In the genomic region with DNA sequence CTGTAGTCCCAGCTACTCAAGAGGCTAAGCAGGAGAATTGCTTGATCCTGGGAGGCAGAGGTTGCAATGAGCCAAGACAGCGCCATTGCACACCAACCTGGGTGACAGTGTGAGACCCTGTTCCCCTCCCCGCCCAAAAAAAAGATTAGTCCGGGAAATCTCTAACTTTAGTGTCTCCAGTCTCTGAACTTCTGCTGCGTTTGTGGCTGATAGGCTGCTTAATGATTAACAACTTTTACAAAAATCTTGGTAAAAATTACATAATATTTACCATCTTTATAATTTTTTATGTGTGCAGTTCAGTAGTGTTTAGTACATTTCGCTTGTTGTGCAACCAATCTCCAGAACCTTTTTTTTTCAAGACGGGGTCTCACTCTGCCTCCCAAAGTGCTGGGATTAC, we compare ENCODE assay signal across 2 cellular contexts.
TF ChIP-seq lines count a peak whose summit lies in the region.

No MANE protein-coding gene starts in this region.

TF ChIP-seq in IMR-90, 13 proteins besides CTCF, POLR2A, EP300 and RAD21:
- TF ChIP-seq CHD1 (IDR thresholded peaks at IDR 0.05; ENCODE audit: low read depth, low read length) = no peak

TF ChIP-seq in HepG2, 621 proteins besides CTCF, POLR2A, EP300 and RAD21:
- TF ChIP-seq ZNF816 (CRISPR knock-in tag; IDR thresholded peaks at IDR 0.05; ENCODE audit: borderline replicate concordance) = no peak
- TF ChIP-seq RBM22 (optimal IDR thresholded peaks at IDR 0.05; ENCODE audit: low read length) = no peak
- TF ChIP-seq THAP9 (CRISPR knock-in tag; IDR thresholded peaks at IDR 0.05; ENCODE audit: borderline replicate concordance) = no peak
- no peak for TF ChIP-seq XRCC5 (optimal IDR thresholded peaks at IDR 0.05; ENCODE audit: low read length)
- no peak for TF ChIP-seq ZNF10 (CRISPR knock-in tag; IDR thresholded peaks at IDR 0.05; ENCODE audit: borderline replicate concordance, low read depth)
- TF ChIP-seq TCF7L2 (IDR thresholded peaks at IDR 0.05; ENCODE audit: low read depth, low read length) = no peak
- TF ChIP-seq, protein P1, sequence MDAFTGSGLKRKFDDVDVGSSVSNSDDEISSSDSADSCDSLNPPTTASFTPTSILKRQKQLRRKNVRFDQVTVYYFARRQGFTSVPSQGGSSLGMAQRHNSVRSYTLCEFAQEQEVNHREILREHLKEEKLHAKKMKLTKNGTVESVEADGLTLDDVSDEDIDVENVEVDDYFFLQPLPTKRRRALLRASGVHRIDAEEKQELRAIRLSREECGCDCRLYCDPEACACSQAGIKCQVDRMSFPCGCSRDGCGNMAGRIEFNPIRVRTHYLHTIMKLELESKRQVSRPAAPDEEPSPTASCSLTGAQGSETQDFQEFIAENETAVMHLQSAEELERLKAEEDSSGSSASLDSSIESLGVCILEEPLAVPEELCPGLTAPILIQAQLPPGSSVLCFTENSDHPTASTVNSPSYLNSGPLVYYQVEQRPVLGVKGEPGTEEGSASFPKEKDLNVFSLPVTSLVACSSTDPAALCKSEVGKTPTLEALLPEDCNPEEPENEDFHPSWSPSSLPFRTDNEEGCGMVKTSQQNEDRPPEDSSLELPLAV (CRISPR knock-in tag; conservative IDR thresholded peaks at IDR 0.05; ENCODE audit: low read depth) = no peak
- TF ChIP-seq PITX1 (CRISPR knock-in tag; IDR thresholded peaks at IDR 0.05) = no peak
- no peak for TF ChIP-seq SSRP1 (CRISPR knock-in tag; IDR thresholded peaks at IDR 0.05)
- TF ChIP-seq SAFB2 (CRISPR knock-in tag; IDR thresholded peaks at IDR 0.05; ENCODE audit: borderline replicate concordance, low read depth) = no peak
- TF ChIP-seq ZC3H4 (CRISPR knock-in tag; IDR thresholded peaks at IDR 0.05; ENCODE audit: borderline replicate concordance) = no peak
- TF ChIP-seq DMAP1 (CRISPR knock-in tag; IDR thresholded peaks at IDR 0.05) = no peak
- no peak for TF ChIP-seq ZNF329 (CRISPR knock-in tag; IDR thresholded peaks at IDR 0.05; ENCODE audit: low read depth)
- TF ChIP-seq MLLT10 (CRISPR knock-in tag; IDR thresholded peaks at IDR 0.05) = no peak
- no peak for TF ChIP-seq DR1 (CRISPR knock-in tag; IDR thresholded peaks at IDR 0.05)
- no peak for TF ChIP-seq SMAD1 (CRISPR knock-in tag; IDR thresholded peaks at IDR 0.05; ENCODE audit: borderline replicate concordance, low read depth)
- TF ChIP-seq, protein P2, sequence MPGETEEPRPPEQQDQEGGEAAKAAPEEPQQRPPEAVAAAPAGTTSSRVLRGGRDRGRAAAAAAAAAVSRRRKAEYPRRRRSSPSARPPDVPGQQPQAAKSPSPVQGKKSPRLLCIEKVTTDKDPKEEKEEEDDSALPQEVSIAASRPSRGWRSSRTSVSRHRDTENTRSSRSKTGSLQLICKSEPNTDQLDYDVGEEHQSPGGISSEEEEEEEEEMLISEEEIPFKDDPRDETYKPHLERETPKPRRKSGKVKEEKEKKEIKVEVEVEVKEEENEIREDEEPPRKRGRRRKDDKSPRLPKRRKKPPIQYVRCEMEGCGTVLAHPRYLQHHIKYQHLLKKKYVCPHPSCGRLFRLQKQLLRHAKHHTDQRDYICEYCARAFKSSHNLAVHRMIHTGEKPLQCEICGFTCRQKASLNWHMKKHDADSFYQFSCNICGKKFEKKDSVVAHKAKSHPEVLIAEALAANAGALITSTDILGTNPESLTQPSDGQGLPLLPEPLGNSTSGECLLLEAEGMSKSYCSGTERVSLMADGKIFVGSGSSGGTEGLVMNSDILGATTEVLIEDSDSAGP (CRISPR knock-in tag; IDR thresholded peaks at IDR 0.05; ENCODE audit: borderline replicate concordance) = no peak
- no peak for TF ChIP-seq SMYD3 (CRISPR knock-in tag; IDR thresholded peaks at IDR 0.05)
